In genomic region chr17:917391-917811, GRCh38 we compare ENCODE assay signal across 15 cellular contexts.
DNase-seq lines count a peak whose midpoint lies in the region; ATAC-seq and TF ChIP-seq lines count a peak whose summit lies in the region.
"Had no signal": no experiment of that assay in that cellular context is flagged by ENCODE, and none has a peak within 500 bp of the region (broad histone marks: within the 10 kb centered on the region; RNA-seq: fewer than 3 reads in every experiment).

No MANE protein-coding gene starts in this region.

- CTCF ChIA-PET in RWPE1 (lab: Yijun Ruan, JAX), result no interaction called here

- H3K4me1 ChIP-seq in gastroesophageal sphincter, result peaks cover 0 to 69% (median 0%) of the 10 kb centered on the region in 3 donors

- POLR2A ChIA-PET in RWPE1 (lab: Yijun Ruan, JAX; ENCODE audit: low non-redundant PET), result no interaction called here

- no peak for TF ChIP-seq POLR2A in gastroesophageal sphincter (IDR thresholded peaks at IDR 0.05)

- no peaks in the 10 kb centered on the region for H3K36me3 ChIP-seq in gastroesophageal sphincter

- no peak for TF ChIP-seq CTCF in AG10803 (conservative IDR thresholded peaks at IDR 0.05; ENCODE audit: low read length)
- TF ChIP-seq CTCF in RWPE1 (conservative IDR thresholded peaks at IDR 0.05; ENCODE audit: low read depth), result no peak
- no peak for TF ChIP-seq CTCF in gastroesophageal sphincter (IDR thresholded peaks at IDR 0.05)

- no peak for ATAC-seq in gastroesophageal sphincter
- ATAC-seq in sciatic nerve, result peak; percentile 8
- no peak for ATAC-seq in HG03378 (IDR thresholded peaks at IDR 0.05; ENCODE audit: unreplicated experiment)
- ATAC-seq: activated naive CD4-positive, alpha-beta T cell treated with anti-CD3 and anti-CD28 coated beads, Interleukin-2, amount 50 U/mL, for 72 hours; HCT116 had no signal

- WGBS in gastroesophageal sphincter (ENCODE audit: low coverage in 1 of 2), 2 donors, result 74 to 81% methylated on average over 7 to 11 of the region's 19 CpGs

- H3K27ac ChIP-seq in RWPE1 (peak overlapping the region; percentile 98), gastroesophageal sphincter (peak overlapping the region in 3 of 4 donors; percentile 25 to 78 (median 41))

- peak; percentile 80 for DNase-seq in AG10803 (ENCODE audit: low read depth)
- DNase-seq in RWPE1 (ENCODE audit: low spot score), result no peak
- no peak for DNase-seq in sciatic nerve (ENCODE audit: low spot score)
- DNase-seq in iPS-NIHi7 (ENCODE audit: extremely low spot score), result no peak
- DNase-seq in NCI-H345 (lab: John Stamatoyannopoulos, UW), result no peak
- no peak for DNase-seq in activated effector memory CD4-positive, alpha-beta T cell treated with anti-CD3 and anti-CD28 coated beads, Interleukin-2, amount 50 U/mL, for 16 hours
- DNase-seq: DMS53, naive B cell, NCI-H1436 treated with DMSO at 0.1 percent for 48 hours, small intestine, T1000 had no signal

- H3K9me3 ChIP-seq in gastroesophageal sphincter, result no peaks in the 10 kb centered on the region

- TF ChIP-seq EP300 in gastroesophageal sphincter (IDR thresholded peaks at IDR 0.05), result no peak

- no peaks in the 10 kb centered on the region for H3K27me3 ChIP-seq in gastroesophageal sphincter

- peak overlapping the region; percentile 47 for H3K4me3 ChIP-seq in AG10803 (ENCODE audit: low read length)
- H3K4me3 ChIP-seq in gastroesophageal sphincter, result no peak overlapping the region

- intact Hi-C loops in sciatic nerve (cut with DNase I), result no loop called here
